24 cellular contexts compared by ENCODE assay signal in genomic region chr1:6506210-6507036, GRCh38. TPM values are rescaled to one million over a fixed set of nuclear protein-coding genes. Genes with fewer than 3 reads are reported as not detected.
"Had no signal": no experiment of that assay in that cellular context is flagged by ENCODE, and none has a peak within 500 bp of the region (broad histone marks: within the 10 kb centered on the region; RNA-seq: fewer than 3 reads in every experiment).

No MANE protein-coding gene starts in this region.

- DNase-seq: activated CD4-positive, alpha-beta T cell treated with anti-CD3 and anti-CD28 coated beads, Interleukin-2, amount 50 U/mL, for 4 hours; activated effector memory CD4-positive, alpha-beta T cell treated with anti-CD3 and anti-CD28 coated beads, Interleukin-2, amount 50 U/mL, for 16 hours; activated naive CD4-positive, alpha-beta T cell treated with anti-CD3 and anti-CD28 coated beads, Interleukin-2, amount 50 U/mL, for 16 hours; activated T-cell treated with anti-CD3 and anti-CD28 coated beads, Interleukin-2, amount 50 U/mL, for 72 hours; aorta; cortex of kidney; effector CD8-positive, alpha-beta T cell; immature natural killer cell; lower lobe of right lung; stimulated activated CD4-positive, alpha-beta T cell treated with anti-CD3 and anti-CD28 coated beads, Interleukin-2, amount 100 ng/mL, for 48 hours; transverse colon had no signal

- FAIRE-seq: endothelial cell of umbilical vein had no signal

- H3K9me3 ChIP-seq: esophagus muscularis mucosa, gastroesophageal sphincter, heart left ventricle, lower lobe of right lung, prostate gland, right atrium auricular region, transverse colon had no signal

- H3K27ac Mint-ChIP-seq: activated T-cell treated with anti-CD3 and anti-CD28 coated beads, Interleukin-2, amount 50 U/mL, for 72 hours; mesothelial cell of epicardium; natural killer cell treated with Interleukin-12 subunit alpha and Interleukin-12 subunit beta and Interleukin-15 and Interleukin-18, amount 100 ng/mL, for 72 hours; stimulated activated naive CD8-positive, alpha-beta T cell treated with anti-CD3 and anti-CD28 coated beads, Interleukin-15, Interleukin-2, amounts not matched to agents 100 ng/mL and 50 ng/mL, for 24 hours had no signal

- ATAC-seq: activated T-cell treated with anti-CD3 and anti-CD28 coated beads, Interleukin-2, amount 50 U/mL, for 72 hours; gastroesophageal sphincter; natural killer cell treated with Interleukin-12 subunit alpha and Interleukin-12 subunit beta and Interleukin-15 and Interleukin-18, amount 100 ng/mL, for 72 hours had no signal

- H3K27ac ChIP-seq: esophagus muscularis mucosa, gastroesophageal sphincter, lower lobe of right lung, prostate gland, right atrium auricular region, transverse colon had no signal

- H3K27me3 Mint-ChIP-seq: stimulated activated naive CD8-positive, alpha-beta T cell treated with anti-CD3 and anti-CD28 coated beads, Interleukin-15, Interleukin-2, amounts not matched to agents 100 ng/mL and 50 ng/mL, for 24 hours had no signal

- H3K4me1 Mint-ChIP-seq: immature natural killer cell had no signal

- H3K36me3 Mint-ChIP-seq: immature natural killer cell; mesothelial cell of epicardium; natural killer cell treated with Interleukin-12 subunit alpha and Interleukin-12 subunit beta and Interleukin-15 and Interleukin-18, amount 100 ng/mL, for 72 hours had no signal

- H3K9me3 Mint-ChIP-seq: activated T-cell treated with anti-CD3 and anti-CD28 coated beads, Interleukin-2, amount 50 U/mL, for 72 hours; immature natural killer cell; mesothelial cell of epicardium; natural killer cell treated with Interleukin-12 subunit alpha and Interleukin-12 subunit beta and Interleukin-15 and Interleukin-18, amount 100 ng/mL, for 72 hours; stimulated activated naive CD8-positive, alpha-beta T cell treated with anti-CD3 and anti-CD28 coated beads, Interleukin-15, Interleukin-2, amounts not matched to agents 100 ng/mL and 50 ng/mL, for 24 hours had no signal

- H3K36me3 ChIP-seq: esophagus muscularis mucosa, gastroesophageal sphincter, heart left ventricle, lower lobe of right lung, prostate gland, right atrium auricular region, transverse colon had no signal

- H3K27me3 ChIP-seq: heart left ventricle, right atrium auricular region, transverse colon had no signal

- H3K4me1 ChIP-seq: prostate gland had no signal

- H3K4me3 ChIP-seq: esophagus muscularis mucosa, gastroesophageal sphincter, heart left ventricle, lower lobe of right lung, prostate gland, right atrium auricular region, skin epidermis, transverse colon had no signal

- H3K4me3 Mint-ChIP-seq: activated T-cell treated with anti-CD3 and anti-CD28 coated beads, Interleukin-2, amount 50 U/mL, for 72 hours; immature natural killer cell; mesothelial cell of epicardium; natural killer cell treated with Interleukin-12 subunit alpha and Interleukin-12 subunit beta and Interleukin-15 and Interleukin-18, amount 100 ng/mL, for 72 hours; stimulated activated naive CD8-positive, alpha-beta T cell treated with anti-CD3 and anti-CD28 coated beads, Interleukin-15, Interleukin-2, amounts not matched to agents 100 ng/mL and 50 ng/mL, for 24 hours had no signal

RNA-seq across cellular contexts. Expression of gene TAS1R1, which starts 48.7 kb away (rescaled TPM):
- total RNA-seq: activated CD8-positive, alpha-beta memory T cell treated with anti-CD3 and anti-CD28 coated beads for 36 hours; activated T-cell treated with anti-CD3 and anti-CD28 coated beads, Interleukin-2, amount 50 U/mL, for 72 hours; aorta; endothelial cell of umbilical vein; esophagus muscularis mucosa; gastroesophageal sphincter; heart left ventricle; mesothelial cell of epicardium; natural killer cell treated with Interleukin-12 subunit alpha and Interleukin-12 subunit beta and Interleukin-15 and Interleukin-18, amount 100 ng/mL, for 72 hours; osteocyte; right atrium auricular region; T-helper 2 cell treated with Interferon-gamma antibody and Interleukin-4, amounts not matched to agents 100 ng/mL and 5 ng/mL, for 36 hours had no signal
- polyA plus RNA-seq: endothelial cell of umbilical vein, heart left ventricle had no signal
